Comparison of ENCODE assay signal across 25 cellular contexts in genomic region chr12:3920378-3921141, GRCh38. TPM values are rescaled to one million over a fixed set of nuclear protein-coding genes. Genes with fewer than 3 reads are reported as not detected.
DNase-seq lines count a peak whose midpoint lies in the region; ATAC-seq, FAIRE-seq and TF ChIP-seq lines count a peak whose summit lies in the region.
"Had no signal": no experiment of that assay in that cellular context is flagged by ENCODE, and none has a peak within 500 bp of the region (broad histone marks: within the 10 kb centered on the region; RNA-seq: fewer than 3 reads in every experiment).

No MANE protein-coding gene starts in this region.

- in situ Hi-C loops in HepG2 (cut with HindIII; ENCODE audit: extremely low pct_ligation_motif_present, low pct_unique_long_range_greater_than_20kb) (no loop called here), HAP-1 (cut with MboI; ENCODE audit: low sequenced_read_pairs) (no loop called here)

- TF ChIP-seq RAD21 in HepG2 (CRISPR knock-in tag; IDR thresholded peaks at IDR 0.05): no peak

- H2AFZ ChIP-seq in HepG2 (ENCODE audit: low read length) (no peak overlapping the region), smooth muscle cell (ENCODE audit: low read depth) (peak overlapping the region; percentile 33)

- intact Hi-C loops in HepG2 (cut with micrococcal nuclease; ENCODE audit: unreplicated experiment): no loop called here

- H3K36me3 ChIP-seq in HEK293 (ENCODE audit: control insufficient read depth in 2 of 2, insufficient read depth in 1 of 2, low read length in 2 of 2) (no peaks in the 10 kb centered on the region), HepG2 (replicated peaks in 1 of 2; ENCODE audit: control insufficient read depth in 1 of 2, insufficient read depth in 2 of 2, low read length in 2 of 2) (no peaks in the 10 kb centered on the region), smooth muscle cell (ENCODE audit: low read depth) (no peaks in the 10 kb centered on the region), HAP-1 (replicated peaks) (no peaks in the 10 kb centered on the region)
- H3K36me3 ChIP-seq: cardiac muscle cell, sigmoid colon, uterus had no signal

- H3K4me3 ChIP-seq in HEK293 (ENCODE audit: low read depth, low read length): no peak overlapping the region
- peak overlapping the region in 2 of 3 experiments; percentile 9 to 31; a peak in 2 of 6 replicates for H3K4me3 ChIP-seq in HepG2 (replicated peaks in 1 of 3; ENCODE audit: insufficient read depth in 1 of 3, low read depth in 2 of 3, low read length in 3 of 3)
- peak overlapping the region; percentile 33 for H3K4me3 ChIP-seq in smooth muscle cell
- no peak overlapping the region for H3K4me3 ChIP-seq in HAP-1
- H3K4me3 ChIP-seq: cardiac muscle cell, K562, sigmoid colon, uterus had no signal

- ATAC-seq in HepG2 (peak; percentile 75), GM18505 (IDR thresholded peaks at IDR 0.05; ENCODE audit: unreplicated experiment) (no peak)
- ATAC-seq: K562, Right ventricle myocardium inferior had no signal

- TF ChIP-seq POLR2A in HepG2 (IDR thresholded peaks at IDR 0.05; ENCODE audit: insufficient read depth in 1 of 2, low read depth in 2 of 2, low read length in 2 of 2) (no peak), GM18505 (IDR thresholded peaks at IDR 0.05; ENCODE audit: borderline replicate concordance, extremely low read depth, insufficient read depth, insufficient read length) (no peak)

- no TSS peak for BruUV-seq in HepG2 (replicated peaks; lab: Mats Ljungman, UMichigan)

- peaks cover 5% of the 10 kb centered on the region; the same call in 1 of the 2 replicates for H3K4me1 ChIP-seq in HEK293 (ENCODE audit: control insufficient read depth, insufficient read depth, low read length)
- peaks cover 34% of the 10 kb centered on the region for H3K4me1 ChIP-seq in HepG2 (ENCODE audit: insufficient read depth, low read length)
- peaks cover 6% of the 10 kb centered on the region for H3K4me1 ChIP-seq in smooth muscle cell (ENCODE audit: low read depth)
- H3K4me1 ChIP-seq in HAP-1: no peaks in the 10 kb centered on the region
- H3K4me1 ChIP-seq: sigmoid colon, uterus had no signal

- peaks cover 7% of the 10 kb centered on the region for H3F3A ChIP-seq in smooth muscle cell (ENCODE audit: low read depth)

- DNase-seq in dermis microvascular lymphatic vessel endothelial cell (ENCODE audit: low read depth in 2 of 2) (peak; percentile 39 to 63), HepG2 (ENCODE audit: low spot score) (peak; percentile 66), smooth muscle cell (lab: John Stamatoyannopoulos, UW; ENCODE audit: unreplicated experiment) (no peak), NCI-H1092 (lab: John Stamatoyannopoulos, UW) (no peak), HAP-1 (ENCODE audit: low spot score in 2 of 2) (no peak), RCC 7860 (ENCODE audit: low spot score) (no peak)
- DNase-seq: activated CD4-positive, alpha-beta memory T cell treated with anti-CD3 and anti-CD28 coated beads for 36 hours; activated T-cell treated with anti-CD3 and anti-CD28 coated beads for 4 hours; dorsolateral prefrontal cortex; GDM1; mammary epithelial cell; MV-4-11; NCI-H2029 treated with DMSO at 0.1 percent for 48 hours; NCI-H345; OCI-M1; sigmoid colon; uterus had no signal

- CTCF ChIA-PET in HEK293 (lab: Yijun Ruan, JAX) (interaction anchor here (0.8 kb wide), 1 partner anchor 35 kb away, joined by 3 read pairs; no protein-coding TSS in a partner anchor), HepG2 (lab: Yijun Ruan, JAX; ENCODE audit: low intra/inter-chr PET ratio, low total read pairs) (no interaction called here)

- POLR2A ChIA-PET in HEK293 (lab: Yijun Ruan, JAX) (no interaction called here), HepG2 (lab: Yijun Ruan, JAX) (no interaction called here)

- H4K20me1 ChIP-seq in HepG2 (ENCODE audit: insufficient read depth, low read length) (no peaks in the 10 kb centered on the region), smooth muscle cell (ENCODE audit: low read depth) (no peaks in the 10 kb centered on the region)

- TF ChIP-seq CTCF in HEK293 (tag by site-specific recombination; IDR thresholded peaks at IDR 0.05): no peak
- TF ChIP-seq CTCF in HepG2 (CRISPR knock-in tag; IDR thresholded peaks at IDR 0.05): no peak
- no peak for TF ChIP-seq CTCF in smooth muscle cell (IDR thresholded peaks at IDR 0.05; ENCODE audit: borderline replicate concordance, insufficient read depth, poor library complexity, severe bottlenecking)

- FAIRE-seq in HepG2 (lab: Jason Lieb, UNC): no peak
- no peak for FAIRE-seq in RCC 7860 (lab: Jason Lieb, UNC)
- FAIRE-seq: islet of Langerhans, K562 had no signal

- 4% methylated on average over 22 of the region's 22 CpGs for WGBS in HepG2 (ENCODE audit: low lambda C conversion rate)
- 55% methylated on average over 22 of the region's 22 CpGs for WGBS in smooth muscle cell (ENCODE audit: low lambda C conversion rate)

- H3K4me2 ChIP-seq in HepG2 (ENCODE audit: low read depth, low read length): peak overlapping the region; percentile 50
- H3K4me2 ChIP-seq in smooth muscle cell: peak overlapping the region; percentile 70

- H3K79me2 ChIP-seq in HepG2 (ENCODE audit: insufficient read depth, low read length): no peaks in the 10 kb centered on the region
- no peaks in the 10 kb centered on the region for H3K79me2 ChIP-seq in smooth muscle cell (ENCODE audit: low read depth)

- H3K9ac ChIP-seq in HepG2 (ENCODE audit: insufficient read depth, low read depth, low read length) (no peak overlapping the region), smooth muscle cell (ENCODE audit: low read depth) (peak overlapping the region; percentile 46)

- H3K27ac ChIP-seq in HEK293 (ENCODE audit: extremely low read depth, low read depth, low read length): no peak overlapping the region
- no peak overlapping the region for H3K27ac ChIP-seq in HepG2 (ENCODE audit: extremely low read length, insufficient read depth, low read length)
- peak overlapping the region; percentile 90 for H3K27ac ChIP-seq in smooth muscle cell (ENCODE audit: low read depth)
- H3K27ac ChIP-seq: C4-2B, cardiac muscle cell, dorsolateral prefrontal cortex, epithelial cell of prostate, sigmoid colon, uterus had no signal

- TF ChIP-seq EP300 in HepG2 (IDR thresholded peaks at IDR 0.05; ENCODE audit: low read depth in 2 of 2, low read length in 2 of 2): peak in 1 of 2 experiments; percentile 58; a peak in 1 of 4 replicates
- no peak for TF ChIP-seq EP300 in HepG2 (CRISPR knock-in tag; IDR thresholded peaks at IDR 0.05; ENCODE audit: borderline replicate concordance)

- H3K27me3 ChIP-seq in HepG2 (ENCODE audit: control insufficient read depth in 1 of 2, insufficient read depth in 2 of 2, low read length in 2 of 2) (peaks cover 1 to 40% of the 10 kb centered on the region in 2 experiments), smooth muscle cell (ENCODE audit: low read depth) (no peaks in the 10 kb centered on the region), HAP-1 (ENCODE audit: low read depth) (peaks cover 30% of the 10 kb centered on the region)
- H3K27me3 ChIP-seq: cardiac muscle cell, uterus had no signal

- no peaks in the 10 kb centered on the region for H3K9me3 ChIP-seq in HEK293 (ENCODE audit: control insufficient read depth, insufficient read depth, low read depth, low read length)
- no peaks in the 10 kb centered on the region for H3K9me3 ChIP-seq in HepG2 (ENCODE audit: low read length)
- H3K9me3 ChIP-seq in smooth muscle cell (replicated peaks; ENCODE audit: low read depth): no peaks in the 10 kb centered on the region
- H3K9me3 ChIP-seq in HAP-1: no peaks in the 10 kb centered on the region
- H3K9me3 ChIP-seq: sigmoid colon, uterus had no signal

TF ChIP-seq in HEK293, 187 proteins besides CTCF, POLR2A, EP300 and RAD21 (continues in another document):
- TF ChIP-seq TCF7L2 (IDR thresholded peaks at IDR 0.05; ENCODE audit: borderline replicate concordance, low read depth, low read length) (peak; percentile 44; the same call in 1 of the 2 replicates), GLIS1 (tag by site-specific recombination; IDR thresholded peaks at IDR 0.05) (peak; percentile 35; the same call in 1 of the 2 replicates)

TF ChIP-seq in HepG2, 621 proteins besides CTCF, POLR2A, EP300 and RAD21 (continues in another document):
- TF ChIP-seq ZNF354B (CRISPR knock-in tag; IDR thresholded peaks at IDR 0.05) (no peak), KDM2A (CRISPR knock-in tag; IDR thresholded peaks at IDR 0.05; ENCODE audit: borderline replicate concordance, low read depth) (no peak)

RNA-seq across cellular contexts. Expression of gene PARP11, which starts 47.4 kb away (rescaled TPM):
- total RNA-seq in dermis microvascular lymphatic vessel endothelial cell (2.7 and 5.3 TPM in 2 replicates), HepG2 (2016; rRNA removed; fragmentation: Illumina TruSeq; extraction: Trizol) (7.6 and 11.5 TPM in 2 replicates), smooth muscle cell (9.6 and 13.0 TPM in 2 replicates)
- 6.5 and 6.9 TPM in 2 replicates for total RNA-seq in HepG2 (2016; cell fraction: cytosol; rRNA removed; fragmentation: Illumina TruSeq; extraction: Trizol; ENCODE audit: low read depth)
- 7.2 and 11.1 TPM in 2 replicates for total RNA-seq in HepG2 (2016; cell fraction: insoluble cytoplasmic fraction; rRNA removed; fragmentation: Illumina TruSeq; extraction: Trizol)
- total RNA-seq in HepG2 (2016; cell fraction: membrane; rRNA removed; fragmentation: Illumina TruSeq; extraction: Trizol): 6.3 and 8.2 TPM in 2 replicates
- total RNA-seq in HepG2 (2016; cell fraction: nucleus; rRNA removed; fragmentation: Illumina TruSeq; extraction: Trizol): 10.1 and 10.5 TPM in 2 replicates
- polyA plus RNA-seq in HepG2 (2011; rRNA removed) (4.0 and 4.2 TPM in 2 replicates), smooth muscle cell (3.0 and 6.1 TPM in 2 replicates)
- polyA plus RNA-seq in HepG2 (2011; cell fraction: cytosol; rRNA removed): 2.2 and 3.4 TPM in 2 replicates
- polyA plus RNA-seq in HepG2 (2011; cell fraction: nucleus; rRNA removed): 2.5 and 2.9 TPM in 2 replicates
- 3.1 and 4.5 TPM in 2 replicates for polyA plus RNA-seq in HepG2 (2012)
- polyA plus RNA-seq in HepG2 (2016; cell fraction: cytosol; fragmentation: Illumina TruSeq; extraction: Trizol; ENCODE audit: low read depth): 1.3 and 2.1 TPM in 2 replicates
- 6.2 and 7.9 TPM in 2 replicates for polyA plus RNA-seq in HepG2 (2016; cell fraction: insoluble cytoplasmic fraction; fragmentation: Illumina TruSeq; extraction: Trizol; ENCODE audit: low read depth)
- 2.5 and 2.9 TPM in 2 replicates for polyA plus RNA-seq in HepG2 (2016; cell fraction: membrane; fragmentation: Illumina TruSeq; extraction: Trizol; ENCODE audit: low read depth)
- polyA plus RNA-seq in HepG2 (2016; cell fraction: nucleus; fragmentation: Illumina TruSeq; extraction: Trizol; ENCODE audit: insufficient read depth, low read depth): 4.5 and 5.9 TPM in 2 replicates
- polyA minus RNA-seq in HepG2 (2011; rRNA and poly(A)+ RNA removed; ENCODE audit: low replicate concordance): 4.3 TPM in 1 of 2 replicates, not detected in the other
- 2.3 and 5.7 TPM in 2 replicates for polyA minus RNA-seq in HepG2 (2011; cell fraction: cytosol; rRNA and poly(A)+ RNA removed)
- polyA minus RNA-seq in HepG2 (2011; cell fraction: nucleus; rRNA and poly(A)+ RNA removed): 13.3 and 18.6 TPM in 2 replicates

Comparison
In these comparisons a context has a peak if more than half of its experiments do, and no peak if none do; other contexts are left out.
1. H3K4me3 ChIP-seq: peak in HepG2 (2 of 3) and smooth muscle cell (single experiment); none in HEK293 (single experiment) and HAP-1 (single experiment).
2. DNase-seq: peak in dermis microvascular lymphatic vessel endothelial cell (2 of 2) and HepG2 (single experiment); none in smooth muscle cell (single experiment), NCI-H1092 (single experiment), HAP-1 (0 of 2) and RCC 7860 (single experiment).
3. Of the 63 proteins assayed by ChIP-seq in both HepG2 and HEK293: peak only in HepG2: PATZ1; only in HEK293: MZF1, TCF7L2 and ZNF335; in both: none; in neither: 59.